Comparison of ENCODE assay signal across 37 cellular contexts in the genomic region with DNA sequence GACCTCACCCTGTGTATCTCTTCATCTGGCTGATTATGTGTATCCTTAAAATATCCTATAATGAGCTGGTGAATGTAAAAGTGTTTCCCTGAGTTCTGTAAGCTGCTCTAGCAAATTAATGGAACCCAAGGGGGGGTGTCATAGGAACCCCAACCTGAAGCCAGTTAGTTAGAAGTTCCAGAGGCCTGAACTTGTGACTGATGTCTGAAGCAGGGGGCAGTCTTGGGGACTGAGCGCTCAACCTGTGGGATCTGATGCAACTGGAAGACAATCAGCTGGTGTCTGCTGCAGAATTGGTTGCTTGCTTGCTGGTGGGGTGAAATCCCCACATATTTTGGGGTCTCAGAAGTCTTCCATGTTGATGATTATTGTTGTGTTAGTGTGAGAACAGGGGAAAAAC.
"Had no signal": no experiment of that assay in that cellular context is flagged by ENCODE, and none has a peak within 500 bp of the region (broad histone marks: within the 10 kb centered on the region; RNA-seq: fewer than 3 reads in every experiment).

No MANE protein-coding gene starts in this region.

- H3K36me3 ChIP-seq: ascending aorta, cardiac muscle cell, WERI-Rb-1 had no signal

- H3K27me3 ChIP-seq: ascending aorta had no signal

- ATAC-seq: activated CD8-positive, alpha-beta T cell treated with anti-CD3 and anti-CD28 coated beads, Interleukin-2, amount 10 ng/mL, durations not matched to agents 7 days and 5 days; activated naive CD8-positive, alpha-beta T cell treated with anti-CD3 and anti-CD28 coated beads, Interleukin-2, amount 50 U/mL, for 24 hours had no signal

- H3K27ac Mint-ChIP-seq: activated B cell treated with CpG ODN at 0.5 μM for 24 hours; activated CD4-positive, alpha-beta memory T cell treated with anti-CD3 and anti-CD28 coated beads for 36 hours; activated CD4-positive, alpha-beta T cell treated with anti-CD3 and anti-CD28 coated beads, Interleukin-2, amount 10 ng/mL, durations not matched to agents 24 days and 14 days; activated CD8-positive, alpha-beta memory T cell treated with anti-CD3 and anti-CD28 coated beads, Interleukin-2, amount 10 ng/mL, durations not matched to agents 7 days and 5 days; activated CD8-positive, alpha-beta T cell treated with anti-CD3 and anti-CD28 coated beads, Interleukin-2, amount 10 ng/mL, durations not matched to agents 7 days and 5 days; activated naive CD4-positive, alpha-beta T cell treated with anti-CD3 and anti-CD28 coated beads, Interleukin-2, amount 10 ng/mL, durations not matched to agents 7 days and 5 days; activated naive CD4-positive, alpha-beta T cell treated with anti-CD3 and anti-CD28 coated beads, Interleukin-2, amount 50 U/mL, for 24 hours; activated naive CD8-positive, alpha-beta T cell; activated naive CD8-positive, alpha-beta T cell treated with anti-CD3 and anti-CD28 coated beads, Interleukin-2, amount 10 ng/mL, durations not matched to agents 7 days and 5 days; activated naive CD8-positive, alpha-beta T cell treated with anti-CD3 and anti-CD28 coated beads, Interleukin-2, amount 50 U/mL, for 24 hours; activated T-cell treated with anti-CD3 and anti-CD28 coated beads, Interleukin-2, amount 50 U/mL, for 24 hours; activated T-helper 2 cell treated with anti-CD3 and anti-CD28 coated beads, Interferon-gamma antibody, Interleukin-2, Interleukin-4, amounts not matched to agents 10 μg/mL and 5 μg/mL and 100 μg/mL, durations not matched to agents 14 hours and 24 hours and 36 hours; brain; T-helper 1 cell treated with Interleukin-12 subunit alpha and Interleukin-12 subunit beta and Interleukin-4 antibody, amounts not matched to agents 30 μg/mL and 1 μg/mL, for 36 hours; T-helper 2 cell treated with Interferon-gamma antibody and Interleukin-4, amounts not matched to agents 5 μg/mL and 100 μg/mL, for 36 hours had no signal

- FAIRE-seq: TTC549 had no signal

- DNase-seq: activated B cell treated with CpG ODN at 0.5 μM for 24 hours; activated CD4-positive, alpha-beta memory T cell treated with anti-CD3 and anti-CD28 coated beads for 36 hours; activated CD4-positive, alpha-beta T cell treated with anti-CD3 and anti-CD28 coated beads for 4 hours; activated CD4-positive, alpha-beta T cell treated with anti-CD3 and anti-CD28 coated beads, Interleukin-2, amount 10 ng/mL, durations not matched to agents 24 days and 14 days; activated CD4-positive, alpha-beta T cell treated with anti-CD3 and anti-CD28 coated beads, Interleukin-2, amount 50 U/mL, for 1 hour; activated CD4-positive, alpha-beta T cell treated with anti-CD3 and anti-CD28 coated beads, Interleukin-2, amount 50 U/mL, for 4 hours; activated CD4-positive, CD25-positive, alpha-beta regulatory T cell treated with anti-CD3 and anti-CD28 coated beads, Interleukin-2, amount 50 U/mL, for 72 hours; activated CD8-positive, alpha-beta memory T cell treated with anti-CD3 and anti-CD28 coated beads for 24 hours; activated CD8-positive, alpha-beta memory T cell treated with anti-CD3 and anti-CD28 coated beads, Interleukin-2, amount 10 ng/mL, durations not matched to agents 7 days and 5 days; activated CD8-positive, alpha-beta memory T cell treated with anti-CD3 and anti-CD28 coated beads, Interleukin-2, amount 50 U/mL, for 48 hours; activated CD8-positive, alpha-beta T cell treated with anti-CD3 and anti-CD28 coated beads, Interleukin-2, amount 10 ng/mL, durations not matched to agents 7 days and 5 days; activated gamma-delta T cell; activated naive CD4-positive, alpha-beta T cell treated with anti-CD3 and anti-CD28 coated beads, Interleukin-2, amount 10 ng/mL, durations not matched to agents 7 days and 5 days; activated naive CD4-positive, alpha-beta T cell treated with Interleukin-2 at 50 U/mL for 16 hours; activated naive CD8-positive, alpha-beta T cell treated with anti-CD3 and anti-CD28 coated beads, Interleukin-2, amount 10 ng/mL, durations not matched to agents 7 days and 5 days; activated naive CD8-positive, alpha-beta T cell treated with anti-CD3 and anti-CD28 coated beads, Interleukin-2, amount 50 U/mL, for 24 hours; activated T-cell treated with anti-CD3 and anti-CD28 coated beads, Interleukin-2, amount 50 U/mL, for 24 hours; activated T-cell treated with anti-CD3 and anti-CD28 coated beads, Interleukin-2, amount 50 U/mL, for 48 hours; amygdala; anterior cingulate cortex; caudate nucleus; cerebellar nuclear complex; SW 1271; T-helper 1 cell; T-helper 2 cell; T-helper 9 cell; WERI-Rb-1 had no signal

- H3K9me3 Mint-ChIP-seq: activated B cell treated with CpG ODN at 0.5 μM for 24 hours; activated CD4-positive, alpha-beta memory T cell treated with anti-CD3 and anti-CD28 coated beads for 36 hours; activated CD4-positive, alpha-beta T cell treated with anti-CD3 and anti-CD28 coated beads, Interleukin-2, amount 10 ng/mL, durations not matched to agents 24 days and 14 days; activated naive CD4-positive, alpha-beta T cell treated with anti-CD3 and anti-CD28 coated beads, Interleukin-2, amount 10 ng/mL, durations not matched to agents 7 days and 5 days; activated naive CD4-positive, alpha-beta T cell treated with anti-CD3 and anti-CD28 coated beads, Interleukin-2, amount 50 U/mL, for 24 hours; activated naive CD8-positive, alpha-beta T cell treated with anti-CD3 and anti-CD28 coated beads, Interleukin-2, amount 10 ng/mL, durations not matched to agents 7 days and 5 days; activated naive CD8-positive, alpha-beta T cell treated with anti-CD3 and anti-CD28 coated beads, Interleukin-2, amount 50 U/mL, for 24 hours; activated T-cell treated with anti-CD3 and anti-CD28 coated beads, Interleukin-2, amount 50 U/mL, for 24 hours; activated T-helper 2 cell treated with anti-CD3 and anti-CD28 coated beads, Interferon-gamma antibody, Interleukin-2, Interleukin-4, amounts not matched to agents 10 μg/mL and 5 μg/mL and 100 μg/mL, durations not matched to agents 14 hours and 24 hours and 36 hours; central memory CD8-positive, alpha-beta T cell; T-helper 1 cell treated with Interleukin-12 subunit alpha and Interleukin-12 subunit beta and Interleukin-4 antibody, amounts not matched to agents 30 μg/mL and 1 μg/mL, for 36 hours; T-helper 2 cell treated with Interferon-gamma antibody and Interleukin-4, amounts not matched to agents 5 μg/mL and 100 μg/mL, for 36 hours had no signal

- H3K4me3 ChIP-seq: ascending aorta, cardiac muscle cell had no signal

- H3K27ac ChIP-seq: ascending aorta, cardiac muscle cell, WERI-Rb-1 had no signal

- H3K9me3 ChIP-seq: ascending aorta had no signal

- H3K36me3 Mint-ChIP-seq: activated CD4-positive, alpha-beta memory T cell treated with anti-CD3 and anti-CD28 coated beads for 36 hours; activated CD8-positive, alpha-beta memory T cell treated with anti-CD3 and anti-CD28 coated beads, Interleukin-2, amount 10 ng/mL, durations not matched to agents 7 days and 5 days; activated naive CD4-positive, alpha-beta T cell treated with anti-CD3 and anti-CD28 coated beads, Interleukin-2, amount 10 ng/mL, durations not matched to agents 7 days and 5 days; activated naive CD4-positive, alpha-beta T cell treated with anti-CD3 and anti-CD28 coated beads, Interleukin-2, amount 50 U/mL, for 24 hours; activated naive CD8-positive, alpha-beta T cell; activated naive CD8-positive, alpha-beta T cell treated with anti-CD3 and anti-CD28 coated beads, Interleukin-2, amount 10 ng/mL, durations not matched to agents 7 days and 5 days; brain had no signal

- H3K4me3 Mint-ChIP-seq: activated B cell treated with CpG ODN at 0.5 μM for 24 hours; activated CD4-positive, alpha-beta memory T cell treated with anti-CD3 and anti-CD28 coated beads for 36 hours; activated CD4-positive, alpha-beta T cell treated with anti-CD3 and anti-CD28 coated beads, Interleukin-2, amount 10 ng/mL, durations not matched to agents 24 days and 14 days; activated CD8-positive, alpha-beta memory T cell treated with anti-CD3 and anti-CD28 coated beads, Interleukin-2, amount 10 ng/mL, durations not matched to agents 7 days and 5 days; activated CD8-positive, alpha-beta T cell treated with anti-CD3 and anti-CD28 coated beads, Interleukin-2, amount 10 ng/mL, durations not matched to agents 7 days and 5 days; activated naive CD4-positive, alpha-beta T cell treated with anti-CD3 and anti-CD28 coated beads, Interleukin-2, amount 10 ng/mL, durations not matched to agents 7 days and 5 days; activated naive CD4-positive, alpha-beta T cell treated with anti-CD3 and anti-CD28 coated beads, Interleukin-2, amount 50 U/mL, for 24 hours; activated naive CD8-positive, alpha-beta T cell; activated naive CD8-positive, alpha-beta T cell treated with anti-CD3 and anti-CD28 coated beads, Interleukin-2, amount 10 ng/mL, durations not matched to agents 7 days and 5 days; activated naive CD8-positive, alpha-beta T cell treated with anti-CD3 and anti-CD28 coated beads, Interleukin-2, amount 50 U/mL, for 24 hours; activated T-cell treated with anti-CD3 and anti-CD28 coated beads, Interleukin-2, amount 50 U/mL, for 24 hours; brain; central memory CD8-positive, alpha-beta T cell; T-helper 1 cell treated with Interleukin-12 subunit alpha and Interleukin-12 subunit beta and Interleukin-4 antibody, amounts not matched to agents 30 μg/mL and 1 μg/mL, for 36 hours; T-helper 2 cell treated with Interferon-gamma antibody and Interleukin-4, amounts not matched to agents 5 μg/mL and 100 μg/mL, for 36 hours had no signal
